In genomic region chr16:46972429-46972970, GRCh38 we compare ENCODE assay signal across 8 cellular contexts. TPM values are rescaled to one million over a fixed set of nuclear protein-coding genes. Genes with fewer than 3 reads are reported as not detected.
A peak's percentile ranks its signal among the peaks of the same experiment; 100 is the strongest.
DNase-seq lines count a peak whose midpoint lies in the region; ATAC-seq and TF ChIP-seq lines count a peak whose summit lies in the region.

No MANE protein-coding gene starts in this region.

- 2 to 5% (median 3%) methylated on average over 18 to 20 of the region's 20 CpGs for WGBS in spleen, 5 donors

- H3K27me3 ChIP-seq in BLaER1, result no peaks in the 10 kb centered on the region
- H3K27me3 ChIP-seq in spleen (replicated peaks in 1 of 7), result no peaks in the 10 kb centered on the region

- intact Hi-C loops in spleen (cut with DNase I; ENCODE audit: low total_unique reads), result loop anchor here (10.0 kb wide), 2 partner anchors 172 to 492 kb away; partner anchors contain the start of genes ITFG1, NETO2 and PHKB

- TF ChIP-seq POLR2A in GM19193 (IDR thresholded peaks at IDR 0.05; ENCODE audit: extremely low read depth, insufficient read depth, insufficient read length) (peak; percentile 8), spleen (IDR thresholded peaks at IDR 0.05) (no peak)

- H3K9me3 ChIP-seq in BLaER1 (no peaks in the 10 kb centered on the region), iPS-18c (ENCODE audit: control insufficient read depth, insufficient read depth, low read length) (no peaks in the 10 kb centered on the region), spleen (no peaks in the 10 kb centered on the region)

- TF ChIP-seq CTCF in spleen (IDR thresholded peaks at IDR 0.05 in 8 of 11, conservative IDR thresholded peaks at IDR 0.05 in 3 of 11), result no peak

- H3K27ac ChIP-seq in BLaER1 (peak overlapping the region; percentile 95), spleen (peak overlapping the region; percentile 95 to 99 (median 98))

- H3K36me3 ChIP-seq in BLaER1 (peaks cover 42% of the 10 kb centered on the region), spleen (peaks cover 3 to 44% (median 27%) of the 10 kb centered on the region in 6 donors)

- DNase-seq in NCI-H2171 (lab: John Stamatoyannopoulos, UW) (peak; percentile 3), amniotic epithelial cell (ENCODE audit: low read depth) (peak; percentile 33), spleen (no peak)

- H3K4me2 ChIP-seq in BLaER1, result peak overlapping the region; percentile 88

- peak overlapping the region; percentile 98 for H3K4me3 ChIP-seq in BLaER1
- H3K4me3 ChIP-seq in iPS-18c (ENCODE audit: insufficient read depth, low read depth, low read length), result peak overlapping the region; percentile 94
- peak overlapping the region; percentile 82 to 94 (median 87) for H3K4me3 ChIP-seq in spleen

- peaks cover 34% of the 10 kb centered on the region for H3K4me1 ChIP-seq in BLaER1
- H3K4me1 ChIP-seq in spleen, result peaks cover 30 to 71% (median 48%) of the 10 kb centered on the region in 6 donors

- no peak for ATAC-seq in HG03432 (IDR thresholded peaks at IDR 0.05; ENCODE audit: unreplicated experiment)
- no peak for ATAC-seq in HG03039 (IDR thresholded peaks at IDR 0.05; ENCODE audit: unreplicated experiment)

- peaks cover 59% of the 10 kb centered on the region for H4K20me1 ChIP-seq in BLaER1

- peak overlapping the region; percentile 98 for H3K9ac ChIP-seq in BLaER1

RNA-seq across cellular contexts. Expression of gene DNAJA2, which starts 1.0 kb away (rescaled TPM):
- 10 to 100 TPM; 45.5 to 61.5 (median 52.1) TPM for total RNA-seq in spleen
- 10 to 100 TPM; 25.0 to 38.4 (median 31.6) TPM for polyA plus RNA-seq in spleen
